ENCODE assay signal across 21 cellular contexts in genomic region chr2:30109856-30110255, GRCh38.
"Had no signal": no experiment of that assay in that cellular context is flagged by ENCODE, and none has a peak within 500 bp of the region (broad histone marks: within the 10 kb centered on the region; RNA-seq: fewer than 3 reads in every experiment).

No MANE protein-coding gene starts in this region.

- DNase-seq: activated CD4-positive, alpha-beta T cell treated with anti-CD3 and anti-CD28 coated beads, Interleukin-2, amount 10 ng/mL, durations not matched to agents 24 days and 14 days; activated CD8-positive, alpha-beta memory T cell treated with anti-CD3 and anti-CD28 coated beads, Interleukin-2, amount 50 U/mL, for 4 hours; activated CD8-positive, alpha-beta T cell treated with anti-CD3 and anti-CD28 coated beads, Interleukin-2, amount 10 ng/mL, durations not matched to agents 7 days and 5 days; activated effector memory CD4-positive, alpha-beta T cell treated with anti-CD3 and anti-CD28 coated beads, Interleukin-2, amount 50 U/mL, for 16 hours; activated T-cell treated with anti-CD3 and anti-CD28 coated beads, Interleukin-2, amount 50 U/mL, for 48 hours; adrenal gland; foreskin fibroblast; immature natural killer cell; left cardiac atrium; lower lobe of right lung; naive thymus-derived CD8-positive, alpha-beta T cell; posterior cingulate gyrus; stimulated activated CD4-positive, alpha-beta T cell treated with anti-CD3 and anti-CD28 coated beads, Interleukin-15, amount 100 ng/mL, for 24 hours; stimulated activated CD4-positive, alpha-beta T cell treated with anti-CD3 and anti-CD28 coated beads, Interleukin-4, amount 100 ng/mL, for 1 hour; stimulated activated naive B cell treated with anti-CD40 and anti-IgM and Interleukin-4, amounts not matched to agents 10 μg/mL and 1 μg/mL and 100 μg/mL, for 72 hours; tibial artery had no signal

- H3K4me3 ChIP-seq: adrenal gland, lower lobe of right lung, tibial artery, vagina had no signal

- H3K27ac Mint-ChIP-seq: activated CD4-positive, alpha-beta T cell treated with anti-CD3 and anti-CD28 coated beads, Interleukin-2, amount 10 ng/mL, durations not matched to agents 24 days and 14 days; activated CD8-positive, alpha-beta T cell treated with anti-CD3 and anti-CD28 coated beads, Interleukin-2, amount 10 ng/mL, durations not matched to agents 7 days and 5 days; activated naive CD4-positive, alpha-beta T cell treated with anti-CD3 and anti-CD28 coated beads, Interleukin-2, amount 50 U/mL, for 24 hours; immature natural killer cell; naive thymus-derived CD8-positive, alpha-beta T cell; stimulated activated naive B cell treated with anti-CD40 and anti-IgM and Interleukin-4, amounts not matched to agents 10 μg/mL and 1 μg/mL and 100 μg/mL, for 72 hours; T-helper 1 cell treated with Interleukin-12 subunit alpha and Interleukin-12 subunit beta and Interleukin-4 antibody, amounts not matched to agents 30 μg/mL and 1 μg/mL, for 36 hours; WTC11 had no signal

- FAIRE-seq: endometrium had no signal

- H3K36me3 ChIP-seq: adrenal gland, lower lobe of right lung, tibial artery, vagina had no signal

- H3K36me3 Mint-ChIP-seq: activated naive CD4-positive, alpha-beta T cell treated with anti-CD3 and anti-CD28 coated beads, Interleukin-2, amount 50 U/mL, for 24 hours; immature natural killer cell; naive thymus-derived CD8-positive, alpha-beta T cell; stimulated activated naive B cell treated with anti-CD40 and anti-IgM and Interleukin-4, amounts not matched to agents 10 μg/mL and 1 μg/mL and 100 μg/mL, for 72 hours; WTC11 had no signal

- H3K4me3 Mint-ChIP-seq: activated CD4-positive, alpha-beta T cell treated with anti-CD3 and anti-CD28 coated beads, Interleukin-2, amount 10 ng/mL, durations not matched to agents 24 days and 14 days; activated CD8-positive, alpha-beta T cell treated with anti-CD3 and anti-CD28 coated beads, Interleukin-2, amount 10 ng/mL, durations not matched to agents 7 days and 5 days; activated naive CD4-positive, alpha-beta T cell treated with anti-CD3 and anti-CD28 coated beads, Interleukin-2, amount 50 U/mL, for 24 hours; immature natural killer cell; naive thymus-derived CD8-positive, alpha-beta T cell; stimulated activated naive B cell treated with anti-CD40 and anti-IgM and Interleukin-4, amounts not matched to agents 10 μg/mL and 1 μg/mL and 100 μg/mL, for 72 hours; T-helper 1 cell treated with Interleukin-12 subunit alpha and Interleukin-12 subunit beta and Interleukin-4 antibody, amounts not matched to agents 30 μg/mL and 1 μg/mL, for 36 hours; WTC11 had no signal

- H3K27me3 ChIP-seq: adrenal gland, vagina had no signal

- H3K9me3 Mint-ChIP-seq: activated CD4-positive, alpha-beta T cell treated with anti-CD3 and anti-CD28 coated beads, Interleukin-2, amount 10 ng/mL, durations not matched to agents 24 days and 14 days; activated naive CD4-positive, alpha-beta T cell treated with anti-CD3 and anti-CD28 coated beads, Interleukin-2, amount 50 U/mL, for 24 hours; immature natural killer cell; naive thymus-derived CD8-positive, alpha-beta T cell; stimulated activated naive B cell treated with anti-CD40 and anti-IgM and Interleukin-4, amounts not matched to agents 10 μg/mL and 1 μg/mL and 100 μg/mL, for 72 hours; T-helper 1 cell treated with Interleukin-12 subunit alpha and Interleukin-12 subunit beta and Interleukin-4 antibody, amounts not matched to agents 30 μg/mL and 1 μg/mL, for 36 hours; WTC11 had no signal

- ATAC-seq: activated CD8-positive, alpha-beta T cell treated with anti-CD3 and anti-CD28 coated beads, Interleukin-2, amount 10 ng/mL, durations not matched to agents 7 days and 5 days; left cardiac atrium; lower lobe of right lung; naive thymus-derived CD8-positive, alpha-beta T cell; stimulated activated naive B cell treated with anti-CD40 and anti-IgM and Interleukin-4, amounts not matched to agents 10 μg/mL and 1 μg/mL and 100 μg/mL, for 72 hours; WTC11 had no signal

- H3K27ac ChIP-seq: adrenal gland, lower lobe of right lung, tibial artery, vagina had no signal

- H3K4me1 Mint-ChIP-seq: activated CD4-positive, alpha-beta T cell treated with anti-CD3 and anti-CD28 coated beads, Interleukin-2, amount 10 ng/mL, durations not matched to agents 24 days and 14 days; activated naive CD4-positive, alpha-beta T cell treated with anti-CD3 and anti-CD28 coated beads, Interleukin-2, amount 50 U/mL, for 24 hours; immature natural killer cell; naive thymus-derived CD8-positive, alpha-beta T cell; stimulated activated naive B cell treated with anti-CD40 and anti-IgM and Interleukin-4, amounts not matched to agents 10 μg/mL and 1 μg/mL and 100 μg/mL, for 72 hours had no signal

- H3K9me3 ChIP-seq: adrenal gland, lower lobe of right lung, tibial artery, vagina had no signal

- H3K27me3 Mint-ChIP-seq: activated CD4-positive, alpha-beta T cell treated with anti-CD3 and anti-CD28 coated beads, Interleukin-2, amount 10 ng/mL, durations not matched to agents 24 days and 14 days; activated naive CD4-positive, alpha-beta T cell treated with anti-CD3 and anti-CD28 coated beads, Interleukin-2, amount 50 U/mL, for 24 hours had no signal

- H3K4me1 ChIP-seq: lower lobe of right lung, tibial artery had no signal
